9 cellular contexts compared by ENCODE assay signal in genomic region chr10:89331487-89331886, GRCh38. TPM values are rescaled to one million over a fixed set of nuclear protein-coding genes. Genes with fewer than 3 reads are reported as not detected.
DNase-seq lines count a peak whose midpoint lies in the region; ATAC-seq, FAIRE-seq and TF ChIP-seq lines count a peak whose summit lies in the region.
"Not testable (repeated sequence)": the region's sequence is repeated elsewhere in the genome, so short reads cannot be mapped to it uniquely, and the experiment has no call there.
"Had no signal": no experiment of that assay in that cellular context is flagged by ENCODE, and none has a peak within 500 bp of the region (broad histone marks: within the 10 kb centered on the region; RNA-seq: fewer than 3 reads in every experiment).

No MANE protein-coding gene starts in this region.

- peaks cover 48% of the 10 kb centered on the region for H3K4me1 ChIP-seq in CD8-positive, alpha-beta T cell (ENCODE audit: insufficient read depth, low read length)
- H3K4me1 ChIP-seq in RWPE2 (ENCODE audit: insufficient read depth, poor library complexity, severe bottlenecking) (peaks cover 29% of the 10 kb centered on the region), right atrium auricular region (peaks cover 0 to 85% of the 10 kb centered on the region in 2 donors), small intestine (ENCODE audit: control insufficient read depth in 2 of 2, insufficient read depth in 1 of 2, low read depth in 1 of 2, low read length in 1 of 2) (peaks cover 3 to 15% of the 10 kb centered on the region in 2 donors)

- not testable (repeated sequence) for ATAC-seq in CD8-positive, alpha-beta T cell; RWPE2 (ENCODE audit: low read depth); activated T-cell treated with anti-CD3 and anti-CD28 coated beads, Interleukin-2, amount 50 U/mL, for 72 hours (replicated peaks in 1 of 2); naive B cell (ENCODE audit: low read depth in 2 of 2)

- POLR2A ChIA-PET in CD8-positive, alpha-beta T cell (lab: Charles Lee) = not testable (repeated sequence)
- POLR2A ChIA-PET in MCF 10A (lab: Yijun Ruan, JAX) = interaction anchor here (1.0 to 1.7 kb wide), 3 partner anchors 15 to 61 kb away, joined by 3 to 8 read pairs (median 3); partner anchors contain the start of gene IFIT1

- not testable (repeated sequence) for H3K36me3 ChIP-seq in CD8-positive, alpha-beta T cell (ENCODE audit: insufficient read depth, low read length); RWPE2 (ENCODE audit: low read depth); right atrium auricular region; small intestine (ENCODE audit: control insufficient read depth in 2 of 2, insufficient read depth in 2 of 2, low read length in 2 of 2)

- not testable (repeated sequence) for H3K27ac Mint-ChIP-seq in CD8-positive, alpha-beta T cell; activated T-cell treated with anti-CD3 and anti-CD28 coated beads, Interleukin-2, amount 50 U/mL, for 72 hours
- H3K27ac Mint-ChIP-seq in MCF 10A (ENCODE audit: low read depth, unreplicated experiment) (peak overlapping the region; percentile 66), naive B cell (peak overlapping the region in 5 of 6 donors; percentile 79 to 96 (median 95))

- peaks cover 12% of the 10 kb centered on the region for H3K27me3 Mint-ChIP-seq in CD8-positive, alpha-beta T cell (ENCODE audit: low read depth)
- H3K27me3 Mint-ChIP-seq in activated T-cell treated with anti-CD3 and anti-CD28 coated beads, Interleukin-2, amount 50 U/mL, for 72 hours (ENCODE audit: low read depth) = peaks cover 57% of the 10 kb centered on the region
- H3K27me3 Mint-ChIP-seq in MCF 10A (ENCODE audit: insufficient read depth, unreplicated experiment); naive B cell: not testable (repeated sequence)

- not testable (repeated sequence) for FAIRE-seq in small intestine (lab: Jason Lieb, UNC)

- not testable (repeated sequence) for TF ChIP-seq CTCF in CD8-positive, alpha-beta T cell (IDR thresholded peaks at IDR 0.05); RWPE2 (IDR thresholded peaks at IDR 0.05; ENCODE audit: poor library complexity, severe bottlenecking); MCF 10A (IDR thresholded peaks at IDR 0.05; ENCODE audit: unreplicated experiment); right atrium auricular region (IDR thresholded peaks at IDR 0.05)

- not testable (repeated sequence) for BruUV-seq in MCF 10A (replicated peaks; lab: Mats Ljungman, UMichigan)

- CTCF ChIA-PET in CD8-positive, alpha-beta T cell (lab: Charles Lee) = interaction anchor here (1.3 kb wide), 1 partner anchor 38 kb away, joined by 4 read pairs; no protein-coding TSS in a partner anchor
- CTCF ChIA-PET in MCF 10A (lab: Yijun Ruan, JAX) = interaction anchor here (1.0 kb wide), 1 partner anchor 37 kb away, joined by 3 read pairs; no protein-coding TSS in a partner anchor

- H3K4me1 Mint-ChIP-seq in CD8-positive, alpha-beta T cell (ENCODE audit: low read depth) = peaks cover 58% of the 10 kb centered on the region
- peaks cover 67% of the 10 kb centered on the region for H3K4me1 Mint-ChIP-seq in activated T-cell treated with anti-CD3 and anti-CD28 coated beads, Interleukin-2, amount 50 U/mL, for 72 hours (ENCODE audit: low read depth)
- H3K4me1 Mint-ChIP-seq in MCF 10A (ENCODE audit: insufficient read depth, unreplicated experiment) (peaks cover 31% of the 10 kb centered on the region), naive B cell (peaks cover 35 to 83% (median 62%) of the 10 kb centered on the region in 3 donors)

- H3K27ac ChIP-seq in CD8-positive, alpha-beta T cell (ENCODE audit: low read depth, low read length) = not testable (repeated sequence)
- H3K27ac ChIP-seq in RWPE2 (ENCODE audit: poor library complexity, severe bottlenecking) (peak overlapping the region; percentile 56), right atrium auricular region (peak overlapping the region; percentile 74 to 76), small intestine (ENCODE audit: low read depth in 1 of 2, low read length in 1 of 2) (peak overlapping the region; percentile 79 to 88)

- not testable (repeated sequence) for H3K36me3 Mint-ChIP-seq in CD8-positive, alpha-beta T cell; activated T-cell treated with anti-CD3 and anti-CD28 coated beads, Interleukin-2, amount 50 U/mL, for 72 hours (ENCODE audit: insufficient read depth in 2 of 2); MCF 10A (ENCODE audit: insufficient read depth, unreplicated experiment); naive B cell

- peak overlapping the region; percentile 80 for H3K4me3 Mint-ChIP-seq in CD8-positive, alpha-beta T cell
- peak overlapping the region; percentile 73 to 79 for H3K4me3 Mint-ChIP-seq in activated T-cell treated with anti-CD3 and anti-CD28 coated beads, Interleukin-2, amount 50 U/mL, for 72 hours
- H3K4me3 Mint-ChIP-seq in MCF 10A (ENCODE audit: unreplicated experiment) (peak overlapping the region; percentile 14), naive B cell (peak overlapping the region; percentile 66 to 92 (median 85))

- intact Hi-C loops in CD8-positive, alpha-beta T cell (cut with DNase I, micrococcal nuclease); MCF 10A (cut with micrococcal nuclease): not testable (repeated sequence)

- not testable (repeated sequence) for H3K9me3 Mint-ChIP-seq in CD8-positive, alpha-beta T cell; activated T-cell treated with anti-CD3 and anti-CD28 coated beads, Interleukin-2, amount 50 U/mL, for 72 hours; MCF 10A (ENCODE audit: unreplicated experiment); naive B cell

- H3K27me3 ChIP-seq in CD8-positive, alpha-beta T cell (ENCODE audit: insufficient read depth, low read length); RWPE2 (ENCODE audit: insufficient read depth, poor library complexity, severe bottlenecking); right atrium auricular region; small intestine (ENCODE audit: control insufficient read depth in 2 of 2, insufficient read depth in 2 of 2, low read length in 2 of 2): not testable (repeated sequence)

- not testable (repeated sequence) for H3K9me3 ChIP-seq in CD8-positive, alpha-beta T cell (ENCODE audit: low read length); RWPE2 (ENCODE audit: severe bottlenecking); right atrium auricular region; small intestine (ENCODE audit: control insufficient read depth, low read depth)

- H3K4me3 ChIP-seq in CD8-positive, alpha-beta T cell (ENCODE audit: low read depth, low read length); RWPE2 (ENCODE audit: severe bottlenecking); right atrium auricular region; small intestine (ENCODE audit: low read depth in 1 of 2, low read length in 2 of 2): not testable (repeated sequence)

- DNase-seq in CD8-positive, alpha-beta T cell; RWPE2 (ENCODE audit: low spot score); activated T-cell treated with anti-CD3 and anti-CD28 coated beads, Interleukin-2, amount 50 U/mL, for 72 hours; MCF 10A (ENCODE audit: unreplicated experiment); right atrium auricular region (ENCODE audit: low spot score); naive B cell; small intestine: not testable (repeated sequence)

- WGBS in small intestine, 3 donors = 75 to 82% (median 81%) methylated on average over 7 of the region's 7 CpGs

RNA-seq across cellular contexts. Expression of gene IFIT3, which starts 3.7 kb away (rescaled TPM):
- 1 to 10 TPM; 4.8 to 5.2 TPM for total RNA-seq in CD8-positive, alpha-beta T cell
- total RNA-seq in activated T-cell treated with anti-CD3 and anti-CD28 coated beads, Interleukin-2, amount 50 U/mL, for 72 hours = 10 to 100 TPM in 1 of 2 donors, 1 to 10 TPM in 1; 6.7 to 19.5 TPM
- 1.4 and 3.6 TPM in 2 replicates for total RNA-seq in MCF 10A (2022)
- total RNA-seq in right atrium auricular region = 1 to 10 TPM; 6.3 to 6.5 TPM
- polyA plus RNA-seq in naive B cell (ENCODE audit: low read depth in 6 of 6) = 10 to 100 TPM in 2 of 6 donors, 1 to 10 TPM in 4; 3.5 to 27.2 (median 7.3) TPM
- 10 to 100 TPM; 16.2 to 17.2 (median 16.6) TPM for polyA plus RNA-seq in small intestine

RNA-seq across cellular contexts. Expression of gene IFIT2, which starts 29.6 kb away (rescaled TPM):
- 10 to 100 TPM; 18.4 TPM for total RNA-seq in CD8-positive, alpha-beta T cell
- 10 to 100 TPM; 10.8 to 36.0 TPM for total RNA-seq in activated T-cell treated with anti-CD3 and anti-CD28 coated beads, Interleukin-2, amount 50 U/mL, for 72 hours
- total RNA-seq in MCF 10A (2022) (0.58 and 1.3 TPM in 2 replicates), right atrium auricular region (1 to 10 TPM; 2.6 TPM)
- polyA plus RNA-seq in naive B cell (ENCODE audit: low read depth in 6 of 6) (10 to 100 TPM in 5 of 6 donors, 1 to 10 TPM in 1; 9.4 to 22.7 (median 14.0) TPM), small intestine (1 to 10 TPM; 4.2 to 4.9 (median 4.8) TPM)

RNA-seq across cellular contexts. Expression of gene IFIT1B, which starts 46.4 kb away (rescaled TPM):
- not detected for total RNA-seq in CD8-positive, alpha-beta T cell
- total RNA-seq in activated T-cell treated with anti-CD3 and anti-CD28 coated beads, Interleukin-2, amount 50 U/mL, for 72 hours = not detected
- total RNA-seq in MCF 10A (2022) (not detected in 2 replicates), right atrium auricular region (under 1 TPM in 1 of 2 donors, not detected in 1; 0.24 TPM)
- polyA plus RNA-seq in naive B cell (ENCODE audit: low read depth in 6 of 6) (under 1 TPM in 2 of 6 donors, not detected in 4; 0.12 to 0.15 TPM), small intestine (not detected)
- total RNA-seq: lower leg skin had no signal
- polyA plus RNA-seq: AG04450 had no signal

Comparison
In these comparisons a context has a peak if more than half of its experiments do, and no peak if none do; other contexts are left out.
1. H3K4me3 Mint-ChIP-seq: peak in every context shown above with its lines; median percentile 85 in naive B cell; 80 in CD8-positive, alpha-beta T cell; 76 in activated T-cell treated with anti-CD3 and anti-CD28 coated beads, Interleukin-2, amount 50 U/mL, for 72 hours; 14 in MCF 10A.